26 cellular contexts compared by ENCODE assay signal in genomic region chr9:126230692-126231091, GRCh38.
"Had no signal": no experiment of that assay in that cellular context is flagged by ENCODE, and none has a peak within 500 bp of the region (broad histone marks: within the 10 kb centered on the region; RNA-seq: fewer than 3 reads in every experiment).

No MANE protein-coding gene starts in this region.

- H3K4me3 ChIP-seq: colonic mucosa, gastrocnemius medialis, heart right ventricle, left ventricle myocardium inferior, lower lobe of right lung, mucosa of descending colon had no signal

- ATAC-seq: effector memory CD8-positive, alpha-beta T cell; esophagus mucosa; gastrocnemius medialis; heart right ventricle; left colon; left lobe of liver; lower lobe of right lung; mucosa of descending colon; naive thymus-derived CD8-positive, alpha-beta T cell had no signal

- FAIRE-seq: endometrium, islet of Langerhans, kidney had no signal

- H3K4me1 ChIP-seq: colonic mucosa, gastrocnemius medialis, left ventricle myocardium inferior, lower lobe of right lung had no signal

- H3K36me3 ChIP-seq: colonic mucosa, gastrocnemius medialis, heart right ventricle, left ventricle myocardium inferior, lower lobe of right lung had no signal

- H3K9me3 ChIP-seq: colonic mucosa, gastrocnemius medialis, heart right ventricle, left ventricle myocardium inferior, lower lobe of right lung, mucosa of descending colon had no signal

- DNase-seq: colonic mucosa; cortex of kidney; effector CD8-positive, alpha-beta T cell; effector memory CD8-positive, alpha-beta T cell; erythroblast; foreskin fibroblast; foreskin melanocyte; gastrocnemius medialis; glutamatergic neuron; head of caudate nucleus; heart right ventricle; hippocampal formation; kidney; kidney glomerular epithelial cell; left colon; left ventricle myocardium inferior; lower lobe of right lung; mesenchymal stem cell; mucosa of descending colon; naive B cell; naive thymus-derived CD8-positive, alpha-beta T cell had no signal

- H3K27me3 ChIP-seq: colonic mucosa, gastrocnemius medialis had no signal

- H3K27ac ChIP-seq: colonic mucosa, epithelial cell of prostate, gastrocnemius medialis, heart right ventricle, left ventricle myocardium inferior, lower lobe of right lung had no signal
